ENCODE assay signal across 1 cellular context in the genomic region with DNA sequence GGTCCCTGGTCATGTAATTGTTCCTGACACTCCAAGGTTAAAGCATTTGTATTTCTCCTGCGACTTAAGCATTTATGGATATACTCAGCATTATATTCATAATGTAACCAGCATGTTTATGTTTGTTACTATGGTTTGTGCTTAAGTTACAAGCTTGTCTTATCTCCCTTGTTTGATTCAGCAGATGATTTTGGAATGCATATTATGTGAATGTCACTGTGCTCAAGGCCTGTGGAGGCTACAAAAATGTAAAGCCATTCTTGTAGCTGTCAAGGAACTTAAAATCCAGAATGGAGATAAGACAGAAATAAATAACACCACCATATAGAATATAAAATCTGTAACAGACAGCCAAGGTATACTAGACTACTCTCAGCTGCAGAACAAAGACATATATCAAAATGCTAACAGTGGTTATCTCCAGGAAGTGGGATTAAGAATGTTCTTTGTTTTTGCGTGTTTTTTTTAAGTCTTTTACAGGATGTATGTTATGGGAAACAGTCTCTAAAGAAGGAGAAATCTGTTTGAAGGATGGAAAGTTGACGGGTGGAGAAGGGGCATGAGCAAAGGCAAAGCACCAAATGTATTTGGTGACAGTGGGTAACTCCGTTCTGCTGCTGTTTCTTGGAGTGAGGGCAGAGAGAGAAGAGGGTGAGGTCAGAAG.
TF ChIP-seq lines count a peak whose summit lies in the region.

No MANE protein-coding gene starts in this region.

TF ChIP-seq in K562, 482 proteins besides CTCF, POLR2A, EP300 and RAD21 (continued from another document):
- TF ChIP-seq, protein P1, sequence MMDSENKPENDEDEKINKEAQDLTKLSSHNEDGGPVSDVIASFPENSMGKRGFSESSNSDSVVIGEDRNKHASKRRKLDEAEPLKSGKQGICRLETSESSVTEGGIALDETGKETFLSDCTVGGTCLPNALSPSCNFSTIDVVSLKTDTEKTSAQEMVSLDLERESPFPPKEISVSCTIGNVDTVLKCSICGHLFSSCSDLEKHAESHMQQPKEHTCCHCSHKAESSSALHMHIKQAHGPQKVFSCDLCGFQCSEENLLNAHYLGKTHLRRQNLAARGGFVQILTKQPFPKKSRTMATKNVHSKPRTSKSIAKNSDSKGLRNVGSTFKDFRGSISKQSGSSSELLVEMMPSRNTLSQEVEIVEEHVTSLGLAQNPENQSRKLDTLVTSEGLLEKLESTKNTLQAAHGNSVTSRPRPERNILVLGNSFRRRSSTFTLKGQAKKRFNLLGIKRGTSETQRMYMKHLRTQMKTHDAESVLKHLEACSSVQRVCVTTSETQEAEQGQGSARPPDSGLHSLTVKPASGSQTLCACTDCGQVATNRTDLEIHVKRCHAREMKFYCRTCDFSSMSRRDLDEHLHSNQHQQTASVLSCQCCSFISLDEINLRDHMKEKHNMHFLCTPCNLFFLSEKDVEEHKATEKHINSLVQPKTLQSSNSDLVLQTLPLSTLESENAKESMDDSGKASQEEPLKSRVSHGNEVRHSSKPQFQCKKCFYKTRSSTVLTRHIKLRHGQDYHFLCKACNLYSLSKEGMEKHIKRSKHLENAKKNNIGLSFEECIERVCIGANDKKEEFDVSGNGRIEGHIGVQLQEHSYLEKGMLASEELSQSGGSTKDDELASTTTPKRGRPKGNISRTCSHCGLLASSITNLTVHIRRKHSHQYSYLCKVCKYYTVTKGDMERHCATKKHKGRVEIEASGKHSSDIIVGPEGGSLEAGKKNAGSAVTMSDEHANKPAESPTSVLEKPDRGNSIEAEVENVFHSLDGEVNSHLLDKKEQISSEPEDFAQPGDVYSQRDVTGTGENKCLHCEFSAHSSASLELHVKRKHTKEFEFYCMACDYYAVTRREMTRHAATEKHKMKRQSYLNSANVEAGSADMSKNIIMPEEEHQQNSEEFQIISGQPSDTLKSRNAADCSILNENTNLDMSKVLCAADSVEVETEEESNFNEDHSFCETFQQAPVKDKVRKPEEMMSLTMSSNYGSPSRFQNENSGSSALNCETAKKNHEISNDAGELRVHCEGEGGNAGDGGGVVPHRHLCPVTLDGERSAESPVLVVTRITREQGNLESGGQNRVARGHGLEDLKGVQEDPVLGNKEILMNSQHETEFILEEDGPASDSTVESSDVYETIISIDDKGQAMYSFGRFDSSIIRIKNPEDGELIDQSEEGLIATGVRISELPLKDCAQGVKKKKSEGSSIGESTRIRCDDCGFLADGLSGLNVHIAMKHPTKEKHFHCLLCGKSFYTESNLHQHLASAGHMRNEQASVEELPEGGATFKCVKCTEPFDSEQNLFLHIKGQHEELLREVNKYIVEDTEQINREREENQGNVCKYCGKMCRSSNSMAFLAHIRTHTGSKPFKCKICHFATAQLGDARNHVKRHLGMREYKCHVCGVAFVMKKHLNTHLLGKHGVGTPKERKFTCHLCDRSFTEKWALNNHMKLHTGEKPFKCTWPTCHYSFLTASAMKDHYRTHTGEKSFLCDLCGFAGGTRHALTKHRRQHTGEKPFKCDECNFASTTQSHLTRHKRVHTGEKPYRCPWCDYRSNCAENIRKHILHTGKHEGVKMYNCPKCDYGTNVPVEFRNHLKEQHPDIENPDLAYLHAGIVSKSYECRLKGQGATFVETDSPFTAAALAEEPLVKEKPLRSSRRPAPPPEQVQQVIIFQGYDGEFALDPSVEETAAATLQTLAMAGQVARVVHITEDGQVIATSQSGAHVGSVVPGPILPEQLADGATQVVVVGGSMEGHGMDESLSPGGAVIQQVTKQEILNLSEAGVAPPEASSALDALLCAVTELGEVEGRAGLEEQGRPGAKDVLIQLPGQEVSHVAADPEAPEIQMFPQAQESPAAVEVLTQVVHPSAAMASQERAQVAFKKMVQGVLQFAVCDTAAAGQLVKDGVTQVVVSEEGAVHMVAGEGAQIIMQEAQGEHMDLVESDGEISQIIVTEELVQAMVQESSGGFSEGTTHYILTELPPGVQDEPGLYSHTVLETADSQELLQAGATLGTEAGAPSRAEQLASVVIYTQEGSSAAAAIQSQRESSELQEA (IDR thresholded peaks at IDR 0.05; ENCODE audit: low read depth): no peak
- TF ChIP-seq FOXJ2 (tag; IDR thresholded peaks at IDR 0.05): 0 out of 2 replicates have a peak, but pooled peaks have one; percentile 42
- TF ChIP-seq ZNF239 (CRISPR knock-in tag; IDR thresholded peaks at IDR 0.05): no peak
- TF ChIP-seq SOX6 (IDR thresholded peaks at IDR 0.05): 0 out of 2 replicates have a peak, but pooled peaks have one; percentile 38
TF ChIP-seq in K562: peak in this region for 4.
